ENCODE assay signal across 10 cellular contexts in the genomic region with DNA sequence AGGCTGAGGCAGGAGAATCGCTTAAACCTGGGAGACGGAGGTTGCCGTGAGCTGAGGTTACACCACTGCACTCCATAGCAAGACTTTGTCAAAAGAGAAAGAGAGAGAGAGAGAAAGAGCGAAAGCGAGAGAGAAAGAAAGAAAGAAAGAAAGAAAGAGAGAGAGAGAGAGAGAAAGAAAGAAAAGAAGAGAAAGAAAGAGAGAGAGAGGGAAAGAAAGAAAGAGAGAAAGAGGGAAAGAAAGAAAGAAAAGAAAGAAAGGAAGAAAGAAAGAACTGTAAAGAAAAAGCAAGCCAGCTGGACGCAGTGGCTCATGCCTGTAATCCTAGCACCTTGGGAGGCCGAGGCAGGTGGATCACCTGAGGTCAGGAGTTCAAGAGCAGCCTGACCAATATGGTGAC. TPM values are rescaled to one million over a fixed set of nuclear protein-coding genes. Genes with fewer than 3 reads are reported as not detected.
"Had no signal": no experiment of that assay in that cellular context is flagged by ENCODE, and none has a peak within 500 bp of the region (broad histone marks: within the 10 kb centered on the region; RNA-seq: fewer than 3 reads in every experiment).

No MANE protein-coding gene starts in this region.

RNA-seq across cellular contexts. Expression of a gene that starts 13.8 kb away (rescaled TPM):
- total RNA-seq: activated B cell treated with CpG ODN at 0.5 μM for 24 hours had no signal

RNA-seq across cellular contexts. Expression of a gene that starts 52.2 kb away (rescaled TPM):
- total RNA-seq: activated CD8-positive, alpha-beta T cell treated with anti-CD3 and anti-CD28 coated beads for 36 hours; activated T-cell treated with anti-CD3 and anti-CD28 coated beads, Interleukin-2, amount 50 U/mL, for 4 hours; esophagus mucosa; left lung; lung microvascular endothelial cell; right cardiac atrium; skeletal muscle tissue; subcutaneous adipose tissue; urinary bladder had no signal
